19 cellular contexts compared by ENCODE assay signal in genomic region chr1:19622204-19622603, GRCh38. TPM values are rescaled to one million over a fixed set of nuclear protein-coding genes. Genes with fewer than 3 reads are reported as not detected.
DNase-seq lines count a peak whose midpoint lies in the region; FAIRE-seq and TF ChIP-seq lines count a peak whose summit lies in the region.
"Had no signal": no experiment of that assay in that cellular context is flagged by ENCODE, and none has a peak within 500 bp of the region (broad histone marks: within the 10 kb centered on the region; RNA-seq: fewer than 3 reads in every experiment).

No MANE protein-coding gene starts in this region.

- peaks cover 6% of the 10 kb centered on the region for H3K4me1 Mint-ChIP-seq in neural progenitor cell
- peaks cover 7% of the 10 kb centered on the region for H3K4me1 Mint-ChIP-seq in activated CD4-positive, alpha-beta T cell treated with anti-CD3 and anti-CD28 coated beads, Interleukin-2, amount 10 ng/mL, durations not matched to agents 24 days and 14 days

- no peak for FAIRE-seq in bronchial epithelial cell (lab: Jason Lieb, UNC)
- FAIRE-seq in small intestine (lab: Jason Lieb, UNC) = no peak
- FAIRE-seq: pancreas had no signal

- no peaks in the 10 kb centered on the region for H3K9me2 ChIP-seq in hepatocyte (replicated peaks; ENCODE audit: insufficient read depth)

- no peaks in the 10 kb centered on the region for H3F3A ChIP-seq in neural progenitor cell (ENCODE audit: low read depth)

- TF ChIP-seq CTCF in bronchial epithelial cell (IDR thresholded peaks at IDR 0.05; ENCODE audit: insufficient read depth, low read length, severe bottlenecking) (no peak), hepatocyte (IDR thresholded peaks at IDR 0.05; ENCODE audit: poor library complexity) (no peak), neural progenitor cell (IDR thresholded peaks at IDR 0.05) (no peak)

- H3K27ac ChIP-seq in hepatocyte (peak overlapping the region; percentile 84), small intestine (ENCODE audit: low read depth in 1 of 2, low read length in 1 of 2) (peak overlapping the region in 1 of 2 donors; percentile 60), neural progenitor cell (no peak overlapping the region)
- H3K27ac ChIP-seq: C4-2B, foreskin keratinocyte, HL-60, pancreas had no signal

- peaks cover 8% of the 10 kb centered on the region for H3K36me3 Mint-ChIP-seq in neural progenitor cell
- peaks cover 50% of the 10 kb centered on the region for H3K36me3 Mint-ChIP-seq in activated CD4-positive, alpha-beta T cell treated with anti-CD3 and anti-CD28 coated beads, Interleukin-2, amount 10 ng/mL, durations not matched to agents 24 days and 14 days (ENCODE audit: low read depth)

- 100% methylated on average over 1 of the region's 1 CpG for WGBS in hepatocyte (ENCODE audit: low lambda C conversion rate, missing lambda C conversion rate)
- 65 to 70% (median 69%) methylated on average over 1 of the region's 1 CpG for WGBS in small intestine, 3 donors

- no peaks in the 10 kb centered on the region for H3K27me3 Mint-ChIP-seq in neural progenitor cell (ENCODE audit: insufficient read depth, low read depth)
- no peaks in the 10 kb centered on the region for H3K27me3 Mint-ChIP-seq in activated CD4-positive, alpha-beta T cell treated with anti-CD3 and anti-CD28 coated beads, Interleukin-2, amount 10 ng/mL, durations not matched to agents 24 days and 14 days
- H3K27me3 Mint-ChIP-seq: activated CD4-positive, alpha-beta T cell treated with anti-CD3 and anti-CD28 coated beads for 36 hours had no signal

- peak; percentile 69; the same call in 1 of the 2 replicates for TF ChIP-seq EP300 in Ishikawa (IDR thresholded peaks at IDR 0.05; ENCODE audit: borderline replicate concordance)

- no peak overlapping the region for H3K4me2 ChIP-seq in hepatocyte
- no peak overlapping the region for H3K4me2 ChIP-seq in neural progenitor cell
- H3K4me2 ChIP-seq: GM23338 had no signal

- no peaks in the 10 kb centered on the region for H3K9me3 Mint-ChIP-seq in neural progenitor cell
- H3K9me3 Mint-ChIP-seq in activated CD4-positive, alpha-beta T cell treated with anti-CD3 and anti-CD28 coated beads, Interleukin-2, amount 10 ng/mL, durations not matched to agents 24 days and 14 days = no peaks in the 10 kb centered on the region
- H3K9me3 Mint-ChIP-seq: activated naive CD4-positive, alpha-beta T cell treated with anti-CD3 and anti-CD28 coated beads for 36 hours; GM23338 had no signal

- H3K9me3 ChIP-seq in hepatocyte (ENCODE audit: low read depth) (no peaks in the 10 kb centered on the region), small intestine (ENCODE audit: control insufficient read depth, low read depth) (no peaks in the 10 kb centered on the region), neural progenitor cell (ENCODE audit: low read depth) (no peaks in the 10 kb centered on the region)
- H3K9me3 ChIP-seq: left ventricle myocardium inferior, pancreas had no signal

- H3K27ac Mint-ChIP-seq in neural progenitor cell = no peak overlapping the region
- H3K27ac Mint-ChIP-seq in activated CD4-positive, alpha-beta T cell treated with anti-CD3 and anti-CD28 coated beads, Interleukin-2, amount 10 ng/mL, durations not matched to agents 24 days and 14 days = no peak overlapping the region
- H3K27ac Mint-ChIP-seq: activated CD4-positive, alpha-beta T cell treated with anti-CD3 and anti-CD28 coated beads for 36 hours; activated naive CD4-positive, alpha-beta T cell treated with anti-CD3 and anti-CD28 coated beads for 36 hours; GM23338 had no signal

- H3K27me3 ChIP-seq in bronchial epithelial cell (ENCODE audit: control insufficient read depth, insufficient read depth, low read length) (no peaks in the 10 kb centered on the region), hepatocyte (no peaks in the 10 kb centered on the region), small intestine (ENCODE audit: control insufficient read depth in 2 of 2, insufficient read depth in 2 of 2, low read length in 2 of 2) (no peaks in the 10 kb centered on the region), neural progenitor cell (no peaks in the 10 kb centered on the region)
- H3K27me3 ChIP-seq: foreskin keratinocyte, pancreas had no signal

- H3K79me2 ChIP-seq in hepatocyte (peaks cover 51% of the 10 kb centered on the region), neural progenitor cell (ENCODE audit: low read depth) (peaks cover 20% of the 10 kb centered on the region)

- peaks cover 4% of the 10 kb centered on the region for H4K20me1 ChIP-seq in hepatocyte (ENCODE audit: insufficient read depth, poor library complexity, severe bottlenecking)
- H4K20me1 ChIP-seq in neural progenitor cell (ENCODE audit: low read depth) = peaks cover 9% of the 10 kb centered on the region

- intact Hi-C loops in activated CD4-positive, alpha-beta T cell treated with anti-CD3 and anti-CD28 coated beads, Interleukin-2, amount 10 ng/mL, durations not matched to agents 24 days and 14 days (cut with micrococcal nuclease) = no loop called here

- H3K4me3 Mint-ChIP-seq in neural progenitor cell = no peak overlapping the region
- H3K4me3 Mint-ChIP-seq in activated CD4-positive, alpha-beta T cell treated with anti-CD3 and anti-CD28 coated beads, Interleukin-2, amount 10 ng/mL, durations not matched to agents 24 days and 14 days = no peak overlapping the region
- H3K4me3 Mint-ChIP-seq: activated CD4-positive, alpha-beta T cell treated with anti-CD3 and anti-CD28 coated beads for 36 hours; activated naive CD4-positive, alpha-beta T cell treated with anti-CD3 and anti-CD28 coated beads for 36 hours; GM23338 had no signal

- peaks cover 32% of the 10 kb centered on the region for H3K4me1 ChIP-seq in hepatocyte (ENCODE audit: insufficient read depth)
- peaks cover 2 to 14% of the 10 kb centered on the region in 2 donors for H3K4me1 ChIP-seq in small intestine (ENCODE audit: control insufficient read depth in 2 of 2, insufficient read depth in 1 of 2, low read depth in 1 of 2, low read length in 1 of 2)
- peaks cover 10% of the 10 kb centered on the region for H3K4me1 ChIP-seq in neural progenitor cell

- H3K9ac ChIP-seq in neural progenitor cell = no peak overlapping the region

- H3K36me3 ChIP-seq in bronchial epithelial cell (ENCODE audit: control insufficient read depth, insufficient read depth, low read length) = peaks cover 19% of the 10 kb centered on the region
- no peaks in the 10 kb centered on the region for H3K36me3 ChIP-seq in hepatocyte (replicated peaks; ENCODE audit: insufficient read depth, low read depth)
- H3K36me3 ChIP-seq in small intestine (ENCODE audit: control insufficient read depth in 2 of 2, insufficient read depth in 2 of 2, low read length in 2 of 2) = peaks cover 1 to 11% of the 10 kb centered on the region in 2 donors
- no peaks in the 10 kb centered on the region for H3K36me3 ChIP-seq in neural progenitor cell

- no peak overlapping the region for H3K4me3 ChIP-seq in bronchial epithelial cell (ENCODE audit: low read depth, low read length)
- H3K4me3 ChIP-seq in hepatocyte = no peak overlapping the region
- no peak overlapping the region for H3K4me3 ChIP-seq in small intestine (ENCODE audit: low read depth in 1 of 2, low read length in 2 of 2)
- no peak overlapping the region for H3K4me3 ChIP-seq in neural progenitor cell
- H3K4me3 ChIP-seq: GM23338, left ventricle myocardium inferior, pancreas, skin epidermis had no signal

- TF ChIP-seq RAD21 in Ishikawa (IDR thresholded peaks at IDR 0.05; ENCODE audit: low read depth) = no peak

- DNase-seq in bronchial epithelial cell (ENCODE audit: low read depth) (peak; percentile 64), hepatocyte (ENCODE audit: low spot score) (no peak), small intestine (no peak), NCI-H510A (lab: John Stamatoyannopoulos, UW) (no peak), neural progenitor cell (ENCODE audit: low spot score) (no peak)
- DNase-seq in activated CD4-positive, alpha-beta T cell treated with anti-CD3 and anti-CD28 coated beads, Interleukin-2, amount 10 ng/mL, durations not matched to agents 24 days and 14 days = no peak
- DNase-seq: activated CD4-positive, alpha-beta T cell treated with anti-CD3 and anti-CD28 coated beads for 36 hours; activated naive CD4-positive, alpha-beta T cell treated with anti-CD3 and anti-CD28 coated beads for 36 hours; DMS 273 treated with DMSO at 0.1 percent for 48 hours; effector CD4-positive, alpha-beta T cell; left ventricle myocardium inferior; pancreas had no signal

- H2AFZ ChIP-seq in hepatocyte (no peak overlapping the region), neural progenitor cell (replicated peaks) (no peak overlapping the region)
- H2AFZ ChIP-seq: GM23338 had no signal

TF ChIP-seq in Ishikawa, 13 proteins besides CTCF, POLR2A, EP300 and RAD21:
- TF ChIP-seq USF1 (IDR thresholded peaks at IDR 0.05) = no peak
- 0 out of 2 replicates have a peak, but pooled peaks have one; percentile 24 for TF ChIP-seq TCF12 (IDR thresholded peaks at IDR 0.05; ENCODE audit: low read depth)
- 0 out of 2 replicates have a peak, but pooled peaks have one; percentile 30 for TF ChIP-seq FOXM1 (IDR thresholded peaks at IDR 0.05; ENCODE audit: borderline replicate concordance, low read depth)
- TF ChIP-seq NFIC (IDR thresholded peaks at IDR 0.05) = peak; percentile 52
- TF ChIP-seq CEBPB (IDR thresholded peaks at IDR 0.05) = no peak
- TF ChIP-seq TEAD4 (IDR thresholded peaks at IDR 0.05) = peak; percentile 72

RNA-seq across cellular contexts. Expression of gene NBL1, which starts 21.9 kb away (rescaled TPM):
- total RNA-seq in bronchial epithelial cell = 55.3 and 108 TPM in 2 replicates
- total RNA-seq in hepatocyte = 16.5 and 22.3 TPM in 2 replicates
- 41.3 and 46.9 TPM in 2 replicates for polyA plus RNA-seq in hepatocyte
- 100 to 1,000 TPM; 455 to 503 (median 494) TPM for polyA plus RNA-seq in small intestine
- 2.4 and 7.7 TPM in 2 replicates for total RNA-seq in neural progenitor cell (ENCODE audit: low replicate concordance)
- 51.7 and 54.1 TPM in 2 replicates for total RNA-seq in activated CD4-positive, alpha-beta T cell treated with anti-CD3 and anti-CD28 coated beads, Interleukin-2, amount 10 ng/mL, durations not matched to agents 24 days and 14 days

RNA-seq across cellular contexts. Expression of gene HTR6, which starts 42.5 kb away (rescaled TPM):
- total RNA-seq in bronchial epithelial cell (not detected in 2 replicates), hepatocyte (not detected in 2 replicates), neural progenitor cell (ENCODE audit: low replicate concordance) (0.25 TPM in 1 of 2 replicates, not detected in the other)
- polyA plus RNA-seq in hepatocyte (not detected in 2 replicates), small intestine (under 1 TPM in 1 of 3 donors, not detected in 2; 0.03 TPM)
- not detected in 2 replicates for total RNA-seq in activated CD4-positive, alpha-beta T cell treated with anti-CD3 and anti-CD28 coated beads, Interleukin-2, amount 10 ng/mL, durations not matched to agents 24 days and 14 days
- total RNA-seq: foreskin keratinocyte, left ventricle myocardium inferior, mucosa of gallbladder, pancreas had no signal
- polyA plus RNA-seq: foreskin keratinocyte, pancreas had no signal
